In genomic region chr5:173242079-173242478, GRCh38 we compare ENCODE assay signal across 23 cellular contexts. TPM values are rescaled to one million over a fixed set of nuclear protein-coding genes. Genes with fewer than 3 reads are reported as not detected.
"Had no signal": no experiment of that assay in that cellular context is flagged by ENCODE, and none has a peak within 500 bp of the region (broad histone marks: within the 10 kb centered on the region; RNA-seq: fewer than 3 reads in every experiment).

No MANE protein-coding gene starts in this region.

- H3K4me2 ChIP-seq: smooth muscle cell had no signal

- H3K4me3 Mint-ChIP-seq: activated CD4-positive, alpha-beta T cell treated with anti-CD3 and anti-CD28 coated beads, Interleukin-2, amount 10 ng/mL, durations not matched to agents 24 days and 14 days; activated CD8-positive, alpha-beta T cell treated with anti-CD3 and anti-CD28 coated beads for 36 hours; activated naive CD4-positive, alpha-beta T cell treated with anti-CD3 and anti-CD28 coated beads for 36 hours; activated T-cell treated with anti-CD3 and anti-CD28 coated beads, Interleukin-2, amount 50 U/mL, for 24 hours; brain; central memory CD8-positive, alpha-beta T cell; natural killer cell; stimulated activated memory B cell treated with anti-CD40 and anti-IgM and Interleukin-4, amounts not matched to agents 10 μg/mL and 1 μg/mL and 100 μg/mL, for 72 hours had no signal

- H3K4me1 ChIP-seq: colonic mucosa, foreskin keratinocyte had no signal

- H3K27ac Mint-ChIP-seq: activated CD4-positive, alpha-beta T cell treated with anti-CD3 and anti-CD28 coated beads, Interleukin-2, amount 10 ng/mL, durations not matched to agents 24 days and 14 days; activated CD8-positive, alpha-beta T cell treated with anti-CD3 and anti-CD28 coated beads for 36 hours; activated naive CD4-positive, alpha-beta T cell treated with anti-CD3 and anti-CD28 coated beads for 36 hours; activated T-cell treated with anti-CD3 and anti-CD28 coated beads, Interleukin-2, amount 50 U/mL, for 24 hours; brain; natural killer cell; stimulated activated memory B cell treated with anti-CD40 and anti-IgM and Interleukin-4, amounts not matched to agents 10 μg/mL and 1 μg/mL and 100 μg/mL, for 72 hours had no signal

- H3K9me3 Mint-ChIP-seq: activated CD4-positive, alpha-beta T cell treated with anti-CD3 and anti-CD28 coated beads, Interleukin-2, amount 10 ng/mL, durations not matched to agents 24 days and 14 days; activated CD8-positive, alpha-beta T cell treated with anti-CD3 and anti-CD28 coated beads for 36 hours; activated naive CD4-positive, alpha-beta T cell treated with anti-CD3 and anti-CD28 coated beads for 36 hours; activated T-cell treated with anti-CD3 and anti-CD28 coated beads, Interleukin-2, amount 50 U/mL, for 24 hours; central memory CD8-positive, alpha-beta T cell; natural killer cell; stimulated activated memory B cell treated with anti-CD40 and anti-IgM and Interleukin-4, amounts not matched to agents 10 μg/mL and 1 μg/mL and 100 μg/mL, for 72 hours had no signal

- H3K27ac ChIP-seq: colonic mucosa, foreskin keratinocyte, right lobe of liver, thyroid gland had no signal

- H3K36me3 ChIP-seq: colonic mucosa, right lobe of liver, thyroid gland had no signal

- H3K9me3 ChIP-seq: colonic mucosa, right lobe of liver, thyroid gland had no signal

- H3K4me3 ChIP-seq: colonic mucosa, right lobe of liver, smooth muscle cell, thyroid gland had no signal

- DNase-seq: activated CD4-positive, alpha-beta T cell treated with anti-CD3 and anti-CD28 coated beads, Interleukin-2, amount 10 ng/mL, durations not matched to agents 24 days and 14 days; activated CD8-positive, alpha-beta T cell treated with anti-CD3 and anti-CD28 coated beads for 36 hours; activated naive CD4-positive, alpha-beta T cell treated with anti-CD3 and anti-CD28 coated beads for 36 hours; activated T-cell treated with anti-CD3 and anti-CD28 coated beads, Interleukin-2, amount 50 U/mL, for 24 hours; colonic mucosa; foreskin keratinocyte; glutamatergic neuron; kidney glomerular epithelial cell; natural killer cell; nucleus accumbens; stimulated activated CD4-positive, alpha-beta T cell treated with anti-CD3 and anti-CD28 coated beads, Interleukin-4, amount 100 ng/mL, for 24 hours; T-helper 1 cell; T1000; thyroid gland had no signal

- H3K36me3 Mint-ChIP-seq: brain; natural killer cell; stimulated activated memory B cell treated with anti-CD40 and anti-IgM and Interleukin-4, amounts not matched to agents 10 μg/mL and 1 μg/mL and 100 μg/mL, for 72 hours had no signal

RNA-seq across cellular contexts. Expression of gene NKX2-5, which starts 7.1 kb away (rescaled TPM):
- total RNA-seq: activated CD4-positive, alpha-beta T cell treated with anti-CD3 and anti-CD28 coated beads, Interleukin-2, amount 10 ng/mL, durations not matched to agents 24 days and 14 days; activated naive CD4-positive, alpha-beta T cell treated with anti-CD3 and anti-CD28 coated beads for 36 hours; colonic mucosa; epithelial cell of proximal tubule; fibroblast of lung; foreskin keratinocyte; lower leg skin; natural killer cell; right lobe of liver; subcutaneous adipose tissue; thyroid gland had no signal
- polyA plus RNA-seq: fibroblast of lung, foreskin keratinocyte had no signal
